Comparison of ENCODE assay signal across 10 cellular contexts in the genomic region with DNA sequence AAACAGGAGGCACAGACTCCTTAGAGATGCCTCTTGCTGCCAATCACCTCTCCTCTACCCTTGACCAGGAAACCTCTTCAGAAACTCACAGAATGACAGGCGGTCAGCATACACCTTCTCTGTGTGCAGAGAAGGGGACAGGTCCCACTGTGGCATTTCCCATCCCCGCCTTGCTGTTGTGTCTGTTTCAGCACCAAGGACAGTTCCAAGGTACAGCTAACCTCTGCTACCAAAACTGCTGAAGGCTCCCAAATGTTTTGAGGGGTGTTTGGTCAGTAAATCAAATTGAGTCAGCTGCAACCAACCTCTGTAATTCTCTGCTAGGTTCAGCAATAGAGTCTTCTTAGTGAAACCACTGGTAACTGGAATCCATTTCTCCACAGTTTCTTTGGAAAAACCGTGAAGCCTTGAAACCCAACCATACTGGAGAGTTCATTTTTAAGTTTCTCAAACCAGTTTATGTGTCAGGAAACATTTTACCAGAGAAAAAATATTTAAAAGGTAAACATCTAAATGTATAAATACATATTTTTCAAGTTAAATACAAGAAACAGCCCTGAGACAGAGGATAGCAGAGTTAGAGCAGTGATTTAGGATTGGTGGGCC.
A peak's percentile ranks its signal among the peaks of the same experiment; 100 is the strongest.
DNase-seq lines count a peak whose midpoint lies in the region; ATAC-seq, FAIRE-seq and TF ChIP-seq lines count a peak whose summit lies in the region.
"Had no signal": no experiment of that assay in that cellular context is flagged by ENCODE, and none has a peak within 500 bp of the region (broad histone marks: within the 10 kb centered on the region; RNA-seq: fewer than 3 reads in every experiment).

No MANE protein-coding gene starts in this region.

- H3K27me3 Mint-ChIP-seq in natural killer cell (ENCODE audit: low read depth in 2 of 2) = no peaks in the 10 kb centered on the region

- no peaks in the 10 kb centered on the region for H3K4me1 Mint-ChIP-seq in natural killer cell

- TF ChIP-seq CTCF in fibroblast of villous mesenchyme (IDR thresholded peaks at IDR 0.05; ENCODE audit: insufficient read depth, low read depth, low read length) = no peak
- TF ChIP-seq CTCF in natural killer cell (IDR thresholded peaks at IDR 0.05) = no peak

- ATAC-seq in natural killer cell = no peak
- no peak for ATAC-seq in HG03469 (IDR thresholded peaks at IDR 0.05; ENCODE audit: unreplicated experiment)

- H3K27ac Mint-ChIP-seq in natural killer cell = no peak overlapping the region

- DNase-seq in stimulated activated CD4-positive, alpha-beta T cell treated with anti-CD3 and anti-CD28 coated beads, Interleukin-15, amount 100 ng/mL, for 24 hours = peak; percentile 15
- no peak for DNase-seq in stimulated activated CD4-positive, alpha-beta T cell treated with anti-CD3 and anti-CD28 coated beads, Interleukin-1b, Interleukin-23, amount 100 ng/mL, for 48 hours
- DNase-seq in SK-MEL-5 (ENCODE audit: low read depth, low spot score) (peak; percentile 7), fibroblast of villous mesenchyme (ENCODE audit: low read depth) (peak; percentile 44), urothelium cell line (ENCODE audit: low spot score) (peak; percentile 67), natural killer cell (no peak), glomerular visceral epithelial cell (ENCODE audit: extremely low spot score) (no peak)
- DNase-seq: hypothalamus, NCI-H187 had no signal

- peaks cover 0 to 4% of the 10 kb centered on the region in 2 donors for H3K9me3 Mint-ChIP-seq in natural killer cell

- intact Hi-C loops in natural killer cell (cut with micrococcal nuclease) = no loop called here

- FAIRE-seq in urothelium cell line (lab: Jason Lieb, UNC) = no peak

- no peak overlapping the region for H3K4me3 ChIP-seq in fibroblast of villous mesenchyme (ENCODE audit: low read depth, low read length)

- in situ Hi-C loops in SK-MEL-5 (cut with HindIII; ENCODE audit: low pct_unique_long_range_greater_than_20kb, low sequenced_read_pairs) = no loop called here

- H3K4me3 Mint-ChIP-seq in natural killer cell = no peak overlapping the region

- H3K36me3 Mint-ChIP-seq in natural killer cell = no peaks in the 10 kb centered on the region

Comparison
In these comparisons a context has a peak if more than half of its experiments do, and no peak if none do; other contexts are left out.
1. DNase-seq: peak in stimulated activated CD4-positive, alpha-beta T cell treated with anti-CD3 and anti-CD28 coated beads, Interleukin-15, amount 100 ng/mL, for 24 hours (single experiment), SK-MEL-5 (single experiment), fibroblast of villous mesenchyme (single experiment) and urothelium cell line (single experiment); none in stimulated activated CD4-positive, alpha-beta T cell treated with anti-CD3 and anti-CD28 coated beads, Interleukin-1b, Interleukin-23, amount 100 ng/mL, for 48 hours (single experiment), natural killer cell (single experiment) and glomerular visceral epithelial cell (single experiment).